ENCODE assay signal across 9 cellular contexts in genomic region chr18:25518716-25519053, GRCh38.
DNase-seq lines count a peak whose midpoint lies in the region; ATAC-seq and TF ChIP-seq lines count a peak whose summit lies in the region.
"Had no signal": no experiment of that assay in that cellular context is flagged by ENCODE, and none has a peak within 500 bp of the region (broad histone marks: within the 10 kb centered on the region; RNA-seq: fewer than 3 reads in every experiment).

No MANE protein-coding gene starts in this region.

- intact Hi-C loops in heart left ventricle (cut with DNase I) (no loop called here), posterior cingulate gyrus (cut with DNase I) (no loop called here)

- no peak overlapping the region for H3K27ac Mint-ChIP-seq in activated naive CD4-positive, alpha-beta T cell treated with anti-CD3 and anti-CD28 coated beads, Interleukin-2, amount 50 U/mL, for 72 hours

- no peaks in the 10 kb centered on the region for H3K27me3 ChIP-seq in heart left ventricle

- H3K36me3 Mint-ChIP-seq in activated naive CD4-positive, alpha-beta T cell treated with anti-CD3 and anti-CD28 coated beads, Interleukin-2, amount 50 U/mL, for 72 hours: no peaks in the 10 kb centered on the region

- no peaks in the 10 kb centered on the region for H3K36me3 ChIP-seq in heart left ventricle

- H3K27ac ChIP-seq in heart left ventricle: no peak overlapping the region

- H3K9me3 ChIP-seq in heart left ventricle: no peaks in the 10 kb centered on the region

- no peaks in the 10 kb centered on the region for H3K4me1 ChIP-seq in heart left ventricle

- TF ChIP-seq POLR2A in heart left ventricle (IDR thresholded peaks at IDR 0.05): no peak

- ATAC-seq in GM21360 (IDR thresholded peaks at IDR 0.05; ENCODE audit: unreplicated experiment): peak; percentile 99
- ATAC-seq in HG03064 (IDR thresholded peaks at IDR 0.05; ENCODE audit: low read depth, unreplicated experiment): peak; percentile 77
- no peak for ATAC-seq in activated naive CD4-positive, alpha-beta T cell treated with anti-CD3 and anti-CD28 coated beads, Interleukin-2, amount 50 U/mL, for 72 hours
- no peak for ATAC-seq in heart left ventricle

- 82 to 87% (median 83%) methylated on average over 3 of the region's 3 CpGs for WGBS in heart left ventricle, 4 donors

- DNase-seq in GM13976 (ENCODE audit: low spot score) (peak; percentile 36), NOMO-1 treated with dmso at 0.1 percent for 144 hours (lab: John Stamatoyannopoulos, UW; ENCODE audit: unreplicated experiment) (peak; percentile 3), heart left ventricle (no peak), NCI-H2029 treated with DMSO at 0.1 percent for 48 hours (lab: John Stamatoyannopoulos, UW) (no peak), posterior cingulate gyrus (no peak)
- DNase-seq in activated naive CD4-positive, alpha-beta T cell treated with anti-CD3 and anti-CD28 coated beads, Interleukin-2, amount 50 U/mL, for 72 hours (ENCODE audit: low spot score in 2 of 2): no peak
- DNase-seq: substantia nigra had no signal

- H3K9me3 Mint-ChIP-seq in activated naive CD4-positive, alpha-beta T cell treated with anti-CD3 and anti-CD28 coated beads, Interleukin-2, amount 50 U/mL, for 72 hours: peaks cover 0 to 5% of the 10 kb centered on the region in 2 donors

- no peak for TF ChIP-seq CTCF in GM13976 (IDR thresholded peaks at IDR 0.05; ENCODE audit: borderline replicate concordance, control extremely low read depth, extremely low read depth, insufficient read depth, missing control alignments)
- no peak for TF ChIP-seq CTCF in heart left ventricle (IDR thresholded peaks at IDR 0.05)

- in situ Hi-C loops in GM13976 (cut with MboI; ENCODE audit: low sequenced_read_pairs, unreplicated experiment): no loop called here

- no peak overlapping the region for H3K4me3 ChIP-seq in heart left ventricle

Comparison
In these comparisons a context has a peak if more than half of its experiments do, and no peak if none do; other contexts are left out.
1. DNase-seq: peak in GM13976 (single experiment) and NOMO-1 treated with dmso at 0.1 percent for 144 hours (single experiment); none in activated naive CD4-positive, alpha-beta T cell treated with anti-CD3 and anti-CD28 coated beads, Interleukin-2, amount 50 U/mL, for 72 hours (0 of 2), heart left ventricle (0 of 5), NCI-H2029 treated with DMSO at 0.1 percent for 48 hours (single experiment) and posterior cingulate gyrus (0 of 10).
2. ATAC-seq: peak in GM21360 (single experiment) and HG03064 (single experiment); none in activated naive CD4-positive, alpha-beta T cell treated with anti-CD3 and anti-CD28 coated beads, Interleukin-2, amount 50 U/mL, for 72 hours (0 of 2) and heart left ventricle (0 of 4).